22 cellular contexts compared by ENCODE assay signal in the genomic region with DNA sequence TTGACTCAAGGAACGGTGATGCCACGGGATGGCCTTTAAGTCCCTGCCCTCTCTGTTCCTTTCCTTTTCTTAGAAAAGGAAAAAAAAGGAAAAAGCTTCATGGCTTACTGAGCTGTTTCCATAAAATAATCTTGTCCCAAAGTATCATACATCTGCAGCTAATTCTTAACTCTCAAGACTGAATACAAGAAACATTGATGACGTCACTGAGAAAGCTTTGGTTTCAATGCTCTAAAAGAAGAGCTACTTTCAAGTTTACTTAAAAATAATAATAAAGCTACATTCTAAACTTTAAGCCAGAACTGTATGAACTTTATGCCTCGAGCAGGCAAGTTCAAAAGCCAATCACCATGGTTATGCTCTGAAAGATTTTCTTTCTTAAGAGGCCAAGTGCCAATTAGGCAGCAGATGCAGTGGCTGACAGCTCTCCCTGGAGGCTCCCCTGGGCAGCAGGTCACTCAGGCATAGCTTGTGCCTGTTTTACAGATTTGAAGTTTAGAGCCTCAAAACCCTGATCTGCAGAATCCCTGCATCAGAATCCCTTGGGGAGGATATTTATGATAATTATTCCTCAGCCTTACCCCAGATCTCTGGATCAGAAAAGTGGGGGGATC.
A peak's percentile ranks its signal among the peaks of the same experiment; 100 is the strongest.
DNase-seq lines count a peak whose midpoint lies in the region; ATAC-seq, FAIRE-seq and TF ChIP-seq lines count a peak whose summit lies in the region.
"Had no signal": no experiment of that assay in that cellular context is flagged by ENCODE, and none has a peak within 500 bp of the region (broad histone marks: within the 10 kb centered on the region; RNA-seq: fewer than 3 reads in every experiment).

No MANE protein-coding gene starts in this region.

- WGBS in GM23248 (ENCODE audit: low coverage in 1 of 2, low lambda C conversion rate in 2 of 2, missing lambda C conversion rate in 2 of 2), 2 experiments, result 3 to 10% methylated on average over 4 of the region's 4 CpGs

- ATAC-seq in GM18909 (IDR thresholded peaks at IDR 0.05; ENCODE audit: poor library complexity, unreplicated experiment), result no peak
- ATAC-seq: PC-3, SK-N-SH treated with all-trans-retinoic acid at 6 μM for 48 hours had no signal

- intact Hi-C loops in kidney (cut with DNase I), result no loop called here

- in situ Hi-C loops in GM23248 (cut with MboI), result no loop called here

- H4K20me1 ChIP-seq in GM23248 (ENCODE audit: insufficient read depth), result no peaks in the 10 kb centered on the region

- H2AFZ ChIP-seq in GM23248, result no peak overlapping the region

- no peaks in the 10 kb centered on the region for H3K9me2 ChIP-seq in GM23248 (ENCODE audit: insufficient read depth)

- DNase-seq in NCI-H1105 treated with DMSO at 0.1 percent for 48 hours (lab: John Stamatoyannopoulos, UW) (peak; percentile 11), NCI-H1105 (lab: John Stamatoyannopoulos, UW) (no peak), GM23248 (peak; percentile 11), adipocyte (ENCODE audit: low read depth) (no peak), kidney (no peak), hepatic stellate cell (ENCODE audit: low spot score) (no peak), AML-193 (lab: John Stamatoyannopoulos, UW) (no peak)
- DNase-seq: 8988T, DMS79 treated with DMSO at 0.1 percent for 48 hours, NCI-H1417, NCI-H1694 treated with DMSO at 0.1 percent for 48 hours, NCI-H2081 treated with DMSO at 0.1 percent for 48 hours, NCI-H2227 treated with DMSO at 0.1 percent for 48 hours, NCI-H510A, NCI-H774, PC-3, SHP77 had no signal

- no peaks in the 10 kb centered on the region for H3K36me3 ChIP-seq in GM23248 (ENCODE audit: low read depth)
- H3K36me3 ChIP-seq in adipocyte (ENCODE audit: control insufficient read depth, insufficient read depth, low read length, severe bottlenecking), result no peaks in the 10 kb centered on the region
- no peaks in the 10 kb centered on the region for H3K36me3 ChIP-seq in kidney (ENCODE audit: control insufficient read depth in 1 of 2, insufficient read depth in 2 of 2, low read length in 2 of 2)
- H3K36me3 ChIP-seq: HAP-1 had no signal

- no peaks in the 10 kb centered on the region for H3K79me2 ChIP-seq in GM23248 (ENCODE audit: insufficient read depth)

- H3F3A ChIP-seq in GM23248 (ENCODE audit: insufficient read depth), result no peaks in the 10 kb centered on the region

- H3K27ac ChIP-seq in GM23248, result no peak overlapping the region
- no peak overlapping the region for H3K27ac ChIP-seq in kidney (ENCODE audit: low read depth in 2 of 2, low read length in 2 of 2)
- H3K27ac ChIP-seq: KMS-11 had no signal

- no peaks in the 10 kb centered on the region; the same call in 1 of the 2 replicates for H3K4me1 ChIP-seq in GM23248 (ENCODE audit: insufficient read depth)
- peaks cover 20% of the 10 kb centered on the region for H3K4me1 ChIP-seq in adipocyte (ENCODE audit: control insufficient read depth, insufficient read depth, low read length)
- no peaks in the 10 kb centered on the region for H3K4me1 ChIP-seq in kidney (ENCODE audit: control insufficient read depth in 1 of 2, insufficient read depth in 1 of 2, low read depth in 1 of 2, low read length in 2 of 2)
- H3K4me1 ChIP-seq: HAP-1 had no signal

- H3K9ac ChIP-seq in GM23248 (no peak overlapping the region), adipocyte (ENCODE audit: low read length) (no peak overlapping the region), kidney (ENCODE audit: low read length in 2 of 2) (no peak overlapping the region)
- H3K9ac ChIP-seq: KMS-11 had no signal

- H3K4me3 ChIP-seq in GM23248 (no peak overlapping the region), adipocyte (ENCODE audit: low read length) (peak overlapping the region; percentile 10), kidney (ENCODE audit: low read length in 2 of 2) (no peak overlapping the region)
- H3K4me3 ChIP-seq: HAP-1 had no signal

- FAIRE-seq in kidney (lab: Jason Lieb, UNC), result no peak
- FAIRE-seq: HTR-8/SVneo had no signal

- H3K27me3 ChIP-seq in GM23248 (replicated peaks; ENCODE audit: insufficient read depth) (peaks cover 26% of the 10 kb centered on the region), adipocyte (replicated peaks; ENCODE audit: control insufficient read depth, insufficient read depth, low read length) (peaks cover 12% of the 10 kb centered on the region)

- no peak overlapping the region for H3K4me2 ChIP-seq in GM23248 (ENCODE audit: unreplicated experiment)
- H3K4me2 ChIP-seq: KMS-11 had no signal

- H3K9me3 ChIP-seq in GM23248 (ENCODE audit: low read depth) (no peaks in the 10 kb centered on the region), adipocyte (ENCODE audit: control insufficient read depth, low read length) (no peaks in the 10 kb centered on the region), kidney (ENCODE audit: control insufficient read depth in 1 of 2, low read length in 2 of 2) (no peaks in the 10 kb centered on the region)
- H3K9me3 ChIP-seq: HAP-1 had no signal

- TF ChIP-seq CTCF in kidney (IDR thresholded peaks at IDR 0.05; ENCODE audit: borderline replicate concordance, extremely low read depth, insufficient read depth), result peak; percentile 21

Comparison
In these comparisons a context has a peak if more than half of its experiments do, and no peak if none do; other contexts are left out.
1. DNase-seq: peak in NCI-H1105 treated with DMSO at 0.1 percent for 48 hours (single experiment) and GM23248 (single experiment); none in NCI-H1105 (single experiment), adipocyte (single experiment), kidney (single experiment), hepatic stellate cell (single experiment) and AML-193 (0 of 2).